In the genomic region with DNA sequence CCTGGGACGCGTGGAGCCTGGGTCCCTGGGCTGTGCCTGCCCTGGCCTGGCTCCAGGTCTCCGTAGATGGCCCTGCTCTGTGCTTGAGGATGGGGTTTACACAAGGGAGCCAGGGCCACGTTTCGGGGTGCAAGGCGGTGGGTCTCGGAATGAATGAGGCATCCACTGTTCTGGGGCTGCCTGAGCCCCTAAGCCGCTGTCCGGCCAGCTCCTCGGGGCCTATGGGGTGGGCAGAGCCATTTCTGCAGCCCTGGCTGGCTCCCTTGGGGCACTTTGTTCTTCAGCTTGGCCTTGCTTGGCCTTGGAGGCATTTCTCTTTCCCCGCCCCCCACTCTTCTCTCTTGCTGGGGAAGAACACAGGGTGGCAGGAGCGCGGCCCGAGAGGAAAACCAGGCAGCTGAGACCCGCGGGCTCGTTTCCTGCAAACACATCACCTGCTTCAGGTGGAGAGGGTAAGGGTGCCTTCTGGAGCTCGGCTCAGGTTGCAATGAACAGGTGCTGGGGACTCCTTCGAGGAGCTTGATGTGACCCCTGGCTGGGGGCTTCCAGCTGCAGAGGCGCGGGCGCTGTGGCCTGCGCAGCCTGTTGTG, we compare ENCODE assay signal across 2 cellular contexts.
TF ChIP-seq lines count a peak whose summit lies in the region.

No MANE protein-coding gene starts in this region.

TF ChIP-seq in IMR-90, 13 proteins besides CTCF, POLR2A, EP300 and RAD21:
- no peak for TF ChIP-seq SMC3 (IDR thresholded peaks at IDR 0.05; ENCODE audit: low read depth, low read length)
- TF ChIP-seq MXI1 (IDR thresholded peaks at IDR 0.05; ENCODE audit: borderline replicate concordance, low read depth, low read length), result no peak
- TF ChIP-seq CEBPB (IDR thresholded peaks at IDR 0.05; ENCODE audit: low read depth, low read length), result no peak
- no peak for TF ChIP-seq RCOR1 (IDR thresholded peaks at IDR 0.05; ENCODE audit: insufficient replicate concordance, low read length)
- TF ChIP-seq RFX5 (IDR thresholded peaks at IDR 0.05; ENCODE audit: low read depth, low read length), result no peak
- no peak for TF ChIP-seq FOS (IDR thresholded peaks at IDR 0.05; ENCODE audit: low read depth, low read length)
- TF ChIP-seq MAZ (IDR thresholded peaks at IDR 0.05; ENCODE audit: borderline replicate concordance, low read depth, low read length), result no peak
- TF ChIP-seq, protein P1, sequence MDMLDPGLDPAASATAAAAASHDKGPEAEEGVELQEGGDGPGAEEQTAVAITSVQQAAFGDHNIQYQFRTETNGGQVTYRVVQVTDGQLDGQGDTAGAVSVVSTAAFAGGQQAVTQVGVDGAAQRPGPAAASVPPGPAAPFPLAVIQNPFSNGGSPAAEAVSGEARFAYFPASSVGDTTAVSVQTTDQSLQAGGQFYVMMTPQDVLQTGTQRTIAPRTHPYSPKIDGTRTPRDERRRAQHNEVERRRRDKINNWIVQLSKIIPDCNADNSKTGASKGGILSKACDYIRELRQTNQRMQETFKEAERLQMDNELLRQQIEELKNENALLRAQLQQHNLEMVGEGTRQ (IDR thresholded peaks at IDR 0.05; ENCODE audit: low read depth, low read length), result no peak
- TF ChIP-seq BHLHE40 (IDR thresholded peaks at IDR 0.05; ENCODE audit: low read depth, low read length), result no peak
- TF ChIP-seq MAFK (IDR thresholded peaks at IDR 0.05; ENCODE audit: low read depth, low read length), result no peak

TF ChIP-seq in GM12891, 5 proteins besides CTCF, POLR2A, EP300 and RAD21:
- no peak for TF ChIP-seq PAX5 (IDR thresholded peaks at IDR 0.05; ENCODE audit: insufficient read depth, low read length, severe bottlenecking)
- no peak for TF ChIP-seq SPI1 (IDR thresholded peaks at IDR 0.05; ENCODE audit: low read depth, low read length)
- TF ChIP-seq POU2F2 (IDR thresholded peaks at IDR 0.05; ENCODE audit: low read depth, low read length), result no peak
- TF ChIP-seq POLR2AphosphoS5 (IDR thresholded peaks at IDR 0.05; ENCODE audit: low read depth, low read length), result no peak
- TF ChIP-seq TAF1 (IDR thresholded peaks at IDR 0.05; ENCODE audit: low read depth, low read length), result no peak
